12 cellular contexts compared by ENCODE assay signal in the genomic region with DNA sequence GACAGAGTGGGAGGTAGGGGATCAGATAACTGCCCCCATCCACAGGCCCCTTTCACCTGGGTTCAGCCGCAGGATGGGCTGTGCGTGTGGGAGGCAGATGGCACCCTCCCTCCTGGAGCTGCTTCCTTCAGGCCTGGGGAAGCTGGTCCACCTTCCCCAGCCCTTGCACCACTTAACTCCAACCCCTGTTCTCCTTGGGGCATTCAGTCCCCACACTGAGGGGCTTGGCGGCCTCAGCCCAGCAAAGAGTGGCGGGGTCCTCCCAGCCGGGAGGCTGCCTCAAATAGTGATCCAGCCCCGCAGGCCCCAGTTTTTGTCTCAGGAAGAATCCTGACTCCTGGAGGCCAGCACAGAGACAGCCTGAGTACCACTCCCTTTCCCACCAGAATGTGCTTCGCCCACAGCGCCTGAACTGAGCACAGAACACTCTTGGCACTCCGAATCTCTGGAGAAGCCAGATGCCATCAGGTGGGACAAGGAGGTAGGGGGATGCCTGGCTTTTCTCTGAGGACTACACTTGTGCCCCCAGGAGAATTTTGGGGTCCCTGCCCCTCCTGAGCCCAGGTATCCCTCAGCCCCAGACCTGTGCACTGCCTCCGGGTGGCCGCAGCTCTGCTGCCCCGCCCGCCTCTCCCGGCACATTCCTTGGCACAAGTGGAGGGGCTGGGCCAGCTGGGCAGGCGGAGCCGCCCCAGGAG. TPM values are rescaled to one million over a fixed set of nuclear protein-coding genes. Genes with fewer than 3 reads are reported as not detected.
A peak's percentile ranks its signal among the peaks of the same experiment; 100 is the strongest.
DNase-seq lines count a peak whose midpoint lies in the region; ATAC-seq, FAIRE-seq and TF ChIP-seq lines count a peak whose summit lies in the region.
"Had no signal": no experiment of that assay in that cellular context is flagged by ENCODE, and none has a peak within 500 bp of the region (broad histone marks: within the 10 kb centered on the region; RNA-seq: fewer than 3 reads in every experiment).

No MANE protein-coding gene starts in this region.

- no peak overlapping the region for H3K14ac ChIP-seq in H1 (ENCODE audit: insufficient read length)

- H3K27me3 ChIP-seq in H1 (replicated peaks in 1 of 4; ENCODE audit: control insufficient read depth in 3 of 4, extremely low read depth in 1 of 4, insufficient read depth in 3 of 4, low read length in 3 of 4) = no peaks in the 10 kb centered on the region
- H3K27me3 ChIP-seq in osteoblast (ENCODE audit: insufficient read depth, low read length) = peaks cover 19% of the 10 kb centered on the region

- peak in 1 of 2 experiments; percentile 44; a peak in 1 of 3 replicates for TF ChIP-seq POLR2A in H1 (IDR thresholded peaks at IDR 0.05; ENCODE audit: control extremely low read depth in 1 of 2, low read depth in 2 of 2, low read length in 2 of 2)

- no peak for TF ChIP-seq CTCF in H1 (IDR thresholded peaks at IDR 0.05; ENCODE audit: control extremely low read depth in 1 of 3, insufficient read depth in 1 of 3, low read depth in 1 of 3, low read length in 3 of 3)
- TF ChIP-seq CTCF in osteoblast (IDR thresholded peaks at IDR 0.05; ENCODE audit: extremely low read depth, low read depth, low read length) = no peak

- no peak overlapping the region for H4K91ac ChIP-seq in H1 (replicated peaks; ENCODE audit: insufficient read length, low read length)

- H3K4me1 ChIP-seq in H1 (replicated peaks in 1 of 4; ENCODE audit: control insufficient read depth in 3 of 4, insufficient read depth in 4 of 4, low read length in 3 of 4) = peaks cover 0 to 16% (median 9%) of the 10 kb centered on the region in 4 experiments
- H3K4me1 ChIP-seq in osteoblast (ENCODE audit: insufficient read depth, low read length) = peaks cover 14% of the 10 kb centered on the region

- no peak for TF ChIP-seq EP300 in H1 (IDR thresholded peaks at IDR 0.05; ENCODE audit: borderline replicate concordance in 1 of 2, low read depth in 2 of 2, low read length in 2 of 2)

- H3K4me3 ChIP-seq in H1 (ENCODE audit: extremely low read depth in 1 of 4, insufficient read depth in 2 of 4, low read depth in 3 of 4, low read length in 4 of 4) = no peak overlapping the region
- no peak overlapping the region for H3K4me3 ChIP-seq in osteoblast (ENCODE audit: insufficient read depth, low read length)
- H3K4me3 ChIP-seq: SK-N-MC, smooth muscle cell had no signal

- no peaks in the 10 kb centered on the region for H3K9me3 ChIP-seq in H1 (ENCODE audit: insufficient read depth in 2 of 2, low read depth in 1 of 2, low read length in 1 of 2)
- no peaks in the 10 kb centered on the region for H3K9me3 ChIP-seq in osteoblast (ENCODE audit: low read depth, low read length)

- H2BK5ac ChIP-seq in H1 (ENCODE audit: low read depth, low read length) = no peak overlapping the region

- H4K8ac ChIP-seq in H1 (ENCODE audit: extremely low read depth, insufficient read depth, low read length) = no peak overlapping the region

- no peak overlapping the region for H3K23ac ChIP-seq in H1 (ENCODE audit: insufficient read length)

- peak overlapping the region; percentile 48 for H3K18ac ChIP-seq in H1 (ENCODE audit: extremely low read depth, low read length)

- no peak overlapping the region for H3K27ac ChIP-seq in H1 (ENCODE audit: low read depth, low read length)
- H3K27ac ChIP-seq in osteoblast (ENCODE audit: low read depth, low read length) = no peak overlapping the region
- H3K27ac ChIP-seq: SK-N-MC had no signal

- ATAC-seq in GM18909 (IDR thresholded peaks at IDR 0.05; ENCODE audit: poor library complexity, unreplicated experiment) (no peak), GM18861 (IDR thresholded peaks at IDR 0.05; ENCODE audit: unreplicated experiment) (no peak)

- POLR2A ChIA-PET in H1 (lab: Charles Lee; ENCODE audit: partially characterized antibody) = interaction anchor here (0.6 to 11.8 kb wide), 22 partner anchors 10 to 171 kb away, joined by 3 to 102 read pairs (median 5); a partner anchor contains a TSS

- H2AK5ac ChIP-seq in H1 (ENCODE audit: low read depth, low read length) = no peak overlapping the region

- 0 out of 2 replicates have a peak, but pooled peaks cover 2% of the 10 kb centered on the region for H3K79me1 ChIP-seq in H1 (ENCODE audit: low read depth, low read length)

- peaks cover 11 to 30% (median 20%) of the 10 kb centered on the region in 4 experiments for H3K36me3 ChIP-seq in H1 (ENCODE audit: control insufficient read depth in 2 of 4, insufficient read depth in 4 of 4, low read length in 3 of 4)
- H3K36me3 ChIP-seq in osteoblast (ENCODE audit: insufficient read depth, low read length) = peaks cover 21% of the 10 kb centered on the region

- 90% methylated on average over 16 of the region's 16 CpGs; no CpG with 5 or more reads in 1 of the 2 experiments for WGBS in H1 (ENCODE audit: extremely low coverage in 1 of 2, insufficient coverage in 1 of 2, insufficient read length in 1 of 2, insufficient replicate concordance in 2 of 2, low coverage in 1 of 2, low lambda C conversion rate in 2 of 2, missing lambda C conversion rate in 1 of 2), 2 experiments

- CTCF ChIA-PET in H1 (lab: Charles Lee; ENCODE audit: partially characterized antibody) = interaction anchor here (0.8 to 47.2 kb wide), 10 partner anchors 11 to 113 kb away, joined by 3 to 1265 read pairs (median 4); a partner anchor contains a TSS

- H3K4ac ChIP-seq in H1 (replicated peaks; ENCODE audit: insufficient read length, low read depth, low read length) = no peak overlapping the region

- no peak overlapping the region for H2BK20ac ChIP-seq in H1 (ENCODE audit: low read length)

- H3K79me2 ChIP-seq in H1 (ENCODE audit: control insufficient read depth in 1 of 2, insufficient read depth in 2 of 2, low read length in 2 of 2) (no peaks in the 10 kb centered on the region), osteoblast (ENCODE audit: insufficient read depth, low read length) (no peaks in the 10 kb centered on the region)

- H2BK12ac ChIP-seq in H1 (ENCODE audit: low read depth, low read length) = no peak overlapping the region

- no peak overlapping the region for H3K56ac ChIP-seq in H1 (replicated peaks; ENCODE audit: insufficient read length, low read depth, low read length)

- H3K4me2 ChIP-seq in H1 (ENCODE audit: insufficient read depth in 1 of 2, low read depth in 2 of 2, low read length in 2 of 2) = no peak overlapping the region; a peak in 1 of 4 replicates
- H3K4me2 ChIP-seq in osteoblast (ENCODE audit: insufficient read depth, low read length) = no peak overlapping the region
- H3K4me2 ChIP-seq: smooth muscle cell had no signal

- H4K5ac ChIP-seq in H1 (ENCODE audit: insufficient read length, low read depth, low read length) = no peak overlapping the region

- H3K9ac ChIP-seq in H1 (replicated peaks in 1 of 4; ENCODE audit: extremely low read depth in 1 of 4, low read depth in 3 of 4, low read length in 3 of 4) = no peak overlapping the region

- no peaks in the 10 kb centered on the region for H3K23me2 ChIP-seq in H1 (ENCODE audit: low read depth, low read length)

- TF ChIP-seq RAD21 in H1 (IDR thresholded peaks at IDR 0.05 in 1 of 2, conservative IDR thresholded peaks at IDR 0.05 in 1 of 2; ENCODE audit: low read depth in 2 of 2, low read length in 2 of 2) = no peak

- no peak overlapping the region for H2BK120ac ChIP-seq in H1 (replicated peaks; ENCODE audit: low read depth, low read length)

- no peak for FAIRE-seq in H1 (lab: Jason Lieb, UNC)

- DNase-seq in COLO668 (lab: John Stamatoyannopoulos, UW; ENCODE audit: unreplicated experiment) (peak; percentile 34), HT-29 (ENCODE audit: low spot score) (peak; percentile 59), H1 (ENCODE audit: low read depth in 1 of 2, low spot score in 2 of 2) (peak in 1 of 2 experiments; percentile 63), osteoblast (ENCODE audit: insufficient read length, low spot score, missing footprints) (peak; percentile 87), hepatic stellate cell (ENCODE audit: low spot score) (no peak)
- DNase-seq in activated CD4-positive, alpha-beta T cell treated with anti-CD3 and anti-CD28 coated beads for 1 hour = no peak
- DNase-seq: activated CD4-positive, alpha-beta T cell treated with anti-CD3 and anti-CD28 coated beads, Interleukin-2, amount 10 ng/mL, durations not matched to agents 24 days and 14 days; DMS79 treated with DMSO at 0.1 percent for 48 hours had no signal

- no peak overlapping the region for H2AFZ ChIP-seq in H1 (ENCODE audit: low read length)
- H2AFZ ChIP-seq in osteoblast (ENCODE audit: low read length) = no peak overlapping the region

- H4K20me1 ChIP-seq in H1 (replicated peaks in 1 of 2; ENCODE audit: control insufficient read depth in 1 of 2, insufficient read depth in 2 of 2, low read length in 2 of 2) (peaks cover 2 to 9% of the 10 kb centered on the region in 2 experiments), osteoblast (ENCODE audit: insufficient read depth, low read length) (no peaks in the 10 kb centered on the region)

- 0 out of 2 replicates have a peak overlapping the region, but pooled peaks have one; percentile 8 for H2BK15ac ChIP-seq in H1 (ENCODE audit: low read length)

RNA-seq across cellular contexts. Expression of a gene that starts 0.9 kb away (rescaled TPM):
- 6.5 and 7.0 TPM in 2 replicates for total RNA-seq in HT-29 (2014; rRNA removed; shearing (Covaris generic))
- 7.1 and 7.2 TPM in 2 replicates for total RNA-seq in H1 (2021; fragmentation: NEBNext Ultra II Directional; extraction: Animal tissue kit (Norgen Biotek cat#: 25700))
- polyA plus RNA-seq in H1 (2011; rRNA removed) = 11.3 and 20.2 TPM in 2 replicates
- 9.6 TPM for polyA plus RNA-seq in H1 (2011; cell fraction: cytosol; rRNA removed)
- polyA plus RNA-seq in H1 (2011; cell fraction: nucleus; rRNA removed) = 51.0 TPM
- 11.2 to 16.4 TPM (median 12.5 TPM) in 4 replicates for polyA plus RNA-seq in H1 (2012, experiment 1 of 2)
- polyA plus RNA-seq in H1 (2012, experiment 2 of 2) = 3.1 TPM
- polyA plus RNA-seq in H1 (2013, experiment 1 of 2) = 7.7 TPM
- polyA plus RNA-seq in H1 (2013, experiment 2 of 2) = 5.3 TPM
- polyA minus RNA-seq in H1 (2011; rRNA and poly(A)+ RNA removed) = 1.1 TPM in 2 replicates
- 4.1 TPM for polyA minus RNA-seq in H1 (2011; cell fraction: cytosol; rRNA and poly(A)+ RNA removed)
- 4.6 TPM for polyA minus RNA-seq in H1 (2011; cell fraction: nucleus; rRNA and poly(A)+ RNA removed)
- total RNA-seq in osteoblast = 0.36 and 0.59 TPM in 2 replicates

RNA-seq across cellular contexts. Expression of a gene that starts 4.9 kb away (rescaled TPM):
- total RNA-seq in HT-29 (2014; rRNA removed; shearing (Covaris generic)) = 0.23 and 0.34 TPM in 2 replicates
- total RNA-seq in H1 (2021; fragmentation: NEBNext Ultra II Directional; extraction: Animal tissue kit (Norgen Biotek cat#: 25700)) = 0.78 and 1.2 TPM in 2 replicates
- polyA plus RNA-seq in H1 (2011; rRNA removed) = 1.5 and 3.2 TPM in 2 replicates
- 1.9 TPM for polyA plus RNA-seq in H1 (2011; cell fraction: cytosol; rRNA removed)
- 7.6 TPM for polyA plus RNA-seq in H1 (2011; cell fraction: nucleus; rRNA removed)
- polyA plus RNA-seq in H1 (2012, experiment 1 of 2) = 0.84 to 3.5 TPM (median 2.3 TPM) in 4 replicates
- polyA plus RNA-seq in H1 (2012, experiment 2 of 2) = 1.1 TPM
- 0.95 TPM for polyA plus RNA-seq in H1 (2013, experiment 1 of 2)
- 0.44 TPM for polyA plus RNA-seq in H1 (2013, experiment 2 of 2)
- polyA minus RNA-seq in H1 (2011; rRNA and poly(A)+ RNA removed) = 0.60 and 0.88 TPM in 2 replicates
- polyA minus RNA-seq in H1 (2011; cell fraction: cytosol; rRNA and poly(A)+ RNA removed) = not detected
- 3.2 TPM for polyA minus RNA-seq in H1 (2011; cell fraction: nucleus; rRNA and poly(A)+ RNA removed)
- total RNA-seq in osteoblast = 1.5 and 2.2 TPM in 2 replicates

RNA-seq across cellular contexts. Expression of a gene that starts 34.1 kb away (rescaled TPM):
- 111 and 122 TPM in 2 replicates for total RNA-seq in HT-29 (2014; rRNA removed; shearing (Covaris generic))
- 113 and 116 TPM in 2 replicates for total RNA-seq in H1 (2021; fragmentation: NEBNext Ultra II Directional; extraction: Animal tissue kit (Norgen Biotek cat#: 25700))
- 296 and 337 TPM in 2 replicates for polyA plus RNA-seq in H1 (2011; rRNA removed)
- polyA plus RNA-seq in H1 (2011; cell fraction: cytosol; rRNA removed) = 245 TPM
- polyA plus RNA-seq in H1 (2011; cell fraction: nucleus; rRNA removed) = 147 TPM
- 99.8 to 147 TPM (median 136 TPM) in 4 replicates for polyA plus RNA-seq in H1 (2012, experiment 1 of 2)
- 165 TPM for polyA plus RNA-seq in H1 (2012, experiment 2 of 2)
- polyA plus RNA-seq in H1 (2013, experiment 1 of 2) = 91.8 TPM
- polyA plus RNA-seq in H1 (2013, experiment 2 of 2) = 90.0 TPM
- polyA minus RNA-seq in H1 (2011; rRNA and poly(A)+ RNA removed) = 59.3 and 61.4 TPM in 2 replicates
- 43.6 TPM for polyA minus RNA-seq in H1 (2011; cell fraction: cytosol; rRNA and poly(A)+ RNA removed)
- polyA minus RNA-seq in H1 (2011; cell fraction: nucleus; rRNA and poly(A)+ RNA removed) = 23.0 TPM
- 31.2 and 34.0 TPM in 2 replicates for total RNA-seq in osteoblast

RNA-seq across cellular contexts. Expression of a gene that starts 35.7 kb away (rescaled TPM):
- 135 and 146 TPM in 2 replicates for total RNA-seq in HT-29 (2014; rRNA removed; shearing (Covaris generic))
- 94.7 and 98.0 TPM in 2 replicates for total RNA-seq in H1 (2021; fragmentation: NEBNext Ultra II Directional; extraction: Animal tissue kit (Norgen Biotek cat#: 25700))
- polyA plus RNA-seq in H1 (2011; rRNA removed) = 32.7 and 45.2 TPM in 2 replicates
- polyA plus RNA-seq in H1 (2011; cell fraction: cytosol; rRNA removed) = 44.5 TPM
- polyA plus RNA-seq in H1 (2011; cell fraction: nucleus; rRNA removed) = 143 TPM
- polyA plus RNA-seq in H1 (2012, experiment 1 of 2) = 66.0 to 90.4 TPM (median 81.2 TPM) in 4 replicates
- 67.9 TPM for polyA plus RNA-seq in H1 (2012, experiment 2 of 2)
- polyA plus RNA-seq in H1 (2013, experiment 1 of 2) = 45.2 TPM
- 42.4 TPM for polyA plus RNA-seq in H1 (2013, experiment 2 of 2)
- 61.2 and 65.4 TPM in 2 replicates for polyA minus RNA-seq in H1 (2011; rRNA and poly(A)+ RNA removed)
- polyA minus RNA-seq in H1 (2011; cell fraction: cytosol; rRNA and poly(A)+ RNA removed) = 32.7 TPM
- polyA minus RNA-seq in H1 (2011; cell fraction: nucleus; rRNA and poly(A)+ RNA removed) = 57.6 TPM
- 49.2 and 50.7 TPM in 2 replicates for total RNA-seq in osteoblast

RNA-seq across cellular contexts. Expression of a gene that starts 37.2 kb away (rescaled TPM):
- total RNA-seq in HT-29 (2014; rRNA removed; shearing (Covaris generic)) = 4.4 and 5.6 TPM in 2 replicates
- total RNA-seq in H1 (2021; fragmentation: NEBNext Ultra II Directional; extraction: Animal tissue kit (Norgen Biotek cat#: 25700)) = 1.7 and 2.1 TPM in 2 replicates
- 2.3 and 3.9 TPM in 2 replicates for polyA plus RNA-seq in H1 (2011; rRNA removed)
- polyA plus RNA-seq in H1 (2011; cell fraction: cytosol; rRNA removed) = 2.2 TPM
- 5.8 TPM for polyA plus RNA-seq in H1 (2011; cell fraction: nucleus; rRNA removed)
- polyA plus RNA-seq in H1 (2012, experiment 1 of 2) = 1.1 to 2.6 TPM (median 2.2 TPM) in 4 replicates
- 1.8 TPM for polyA plus RNA-seq in H1 (2012, experiment 2 of 2)
- polyA plus RNA-seq in H1 (2013, experiment 1 of 2) = 1.7 TPM
- polyA plus RNA-seq in H1 (2013, experiment 2 of 2) = 1.6 TPM
- polyA minus RNA-seq in H1 (2011; rRNA and poly(A)+ RNA removed) = 1.5 TPM in 2 replicates
- 1.5 TPM for polyA minus RNA-seq in H1 (2011; cell fraction: cytosol; rRNA and poly(A)+ RNA removed)
- 3.7 TPM for polyA minus RNA-seq in H1 (2011; cell fraction: nucleus; rRNA and poly(A)+ RNA removed)
- 0.88 and 1.4 TPM in 2 replicates for total RNA-seq in osteoblast

Comparison
In these comparisons a context has a peak if more than half of its experiments do, and no peak if none do; other contexts are left out.
1. DNase-seq: peak in COLO668 (single experiment), HT-29 (single experiment) and osteoblast (single experiment); none in activated CD4-positive, alpha-beta T cell treated with anti-CD3 and anti-CD28 coated beads for 1 hour (single experiment) and hepatic stellate cell (single experiment).